In genomic region chr16:28746618-28747350, GRCh38 we compare ENCODE assay signal across 9 cellular contexts. TPM values are rescaled to one million over a fixed set of nuclear protein-coding genes. Genes with fewer than 3 reads are reported as not detected.
A peak's percentile ranks its signal among the peaks of the same experiment; 100 is the strongest.
DNase-seq lines count a peak whose midpoint lies in the region; ATAC-seq and TF ChIP-seq lines count a peak whose summit lies in the region.
"Not testable (repeated sequence)": the region's sequence is repeated elsewhere in the genome, so short reads cannot be mapped to it uniquely, and the experiment has no call there.
"Had no signal": no experiment of that assay in that cellular context is flagged by ENCODE, and none has a peak within 500 bp of the region (broad histone marks: within the 10 kb centered on the region; RNA-seq: fewer than 3 reads in every experiment).

No MANE protein-coding gene starts in this region.

- H3K36me3 ChIP-seq in Peyer's patch, esophagus muscularis mucosa, upper lobe of right lung: not testable (repeated sequence)

- H3K4me1 ChIP-seq in Peyer's patch, esophagus muscularis mucosa, upper lobe of right lung: not testable (repeated sequence)

- H3K36me3 Mint-ChIP-seq in activated CD4-positive, alpha-beta T cell treated with anti-CD3 and anti-CD28 coated beads, Interleukin-2, amount 10 ng/mL, durations not matched to agents 24 days and 14 days (ENCODE audit: low read depth) = not testable (repeated sequence)

- H3K9me3 ChIP-seq in Peyer's patch, esophagus muscularis mucosa, upper lobe of right lung: not testable (repeated sequence)

- TF ChIP-seq POLR2A in Peyer's patch (IDR thresholded peaks at IDR 0.05); esophagus muscularis mucosa (IDR thresholded peaks at IDR 0.05; ENCODE audit: low read depth): not testable (repeated sequence)

- H3K4me3 ChIP-seq in GM12865 (ENCODE audit: low read depth, low read length); Peyer's patch; esophagus muscularis mucosa; upper lobe of right lung: not testable (repeated sequence)

- 26% methylated on average over 11 of the region's 62 CpGs for WGBS in esophagus muscularis mucosa

- not testable (repeated sequence) for H3K4me3 Mint-ChIP-seq in activated CD4-positive, alpha-beta T cell treated with anti-CD3 and anti-CD28 coated beads, Interleukin-2, amount 10 ng/mL, durations not matched to agents 24 days and 14 days

- not testable (repeated sequence) for H3K27ac ChIP-seq in Peyer's patch; esophagus muscularis mucosa (replicated peaks in 1 of 4); upper lobe of right lung

- H3K4me1 Mint-ChIP-seq in activated CD4-positive, alpha-beta T cell treated with anti-CD3 and anti-CD28 coated beads, Interleukin-2, amount 10 ng/mL, durations not matched to agents 24 days and 14 days = not testable (repeated sequence)

- not testable (repeated sequence) for TF ChIP-seq EP300 in esophagus muscularis mucosa (IDR thresholded peaks at IDR 0.05)

- DNase-seq in GM12865 (ENCODE audit: low read depth) = peak; percentile 0
- peak in 2 of 3 donors; percentile 8 to 34 for DNase-seq in Peyer's patch
- DNase-seq in activated CD4-positive, alpha-beta T cell treated with anti-CD3 and anti-CD28 coated beads, Interleukin-2, amount 10 ng/mL, durations not matched to agents 24 days and 14 days = peak; percentile 48
- peak; percentile 37 for DNase-seq in esophagus muscularis mucosa (ENCODE audit: extremely low spot score)
- peak; percentile 15 for DNase-seq in islet precursor cell
- peak; percentile 35 for DNase-seq in left lobe of liver (ENCODE audit: low spot score)
- DNase-seq in retina = peak; percentile 1
- peak; percentile 12 for DNase-seq in upper lobe of right lung

- ATAC-seq in left lobe of liver = peak; percentile 51
- ATAC-seq in upper lobe of right lung = not testable (repeated sequence)

- H3K27ac Mint-ChIP-seq in activated CD4-positive, alpha-beta T cell treated with anti-CD3 and anti-CD28 coated beads, Interleukin-2, amount 10 ng/mL, durations not matched to agents 24 days and 14 days = not testable (repeated sequence)

- TF ChIP-seq CTCF in GM12865 (IDR thresholded peaks at IDR 0.05; ENCODE audit: insufficient read depth, low read depth, low read length, missing control alignments); Peyer's patch (IDR thresholded peaks at IDR 0.05); esophagus muscularis mucosa (IDR thresholded peaks at IDR 0.05); upper lobe of right lung (IDR thresholded peaks at IDR 0.05): not testable (repeated sequence)

- H3K27me3 Mint-ChIP-seq in activated CD4-positive, alpha-beta T cell treated with anti-CD3 and anti-CD28 coated beads, Interleukin-2, amount 10 ng/mL, durations not matched to agents 24 days and 14 days = not testable (repeated sequence)

- not testable (repeated sequence) for H3K27me3 ChIP-seq in Peyer's patch, esophagus muscularis mucosa, upper lobe of right lung

- not testable (repeated sequence) for H3K9me3 Mint-ChIP-seq in activated CD4-positive, alpha-beta T cell treated with anti-CD3 and anti-CD28 coated beads, Interleukin-2, amount 10 ng/mL, durations not matched to agents 24 days and 14 days

- intact Hi-C loops in activated CD4-positive, alpha-beta T cell treated with anti-CD3 and anti-CD28 coated beads, Interleukin-2, amount 10 ng/mL, durations not matched to agents 24 days and 14 days (cut with micrococcal nuclease); esophagus muscularis mucosa (cut with DNase I); upper lobe of right lung (cut with DNase I): not testable (repeated sequence)

RNA-seq across cellular contexts. Expression of gene NPIPB9, which starts 4.8 kb away (rescaled TPM):
- total RNA-seq in Peyer's patch = 10 to 100 TPM in 1 of 4 donors, 1 to 10 TPM in 1, not detected in 2; 3.9 to 22.2 TPM
- total RNA-seq in activated CD4-positive, alpha-beta T cell treated with anti-CD3 and anti-CD28 coated beads, Interleukin-2, amount 10 ng/mL, durations not matched to agents 24 days and 14 days = 3.1 and 3.6 TPM in 2 replicates
- total RNA-seq in esophagus muscularis mucosa = 1 to 10 TPM in 2 of 4 donors, under 1 TPM in 2; 0.66 to 2.2 (median 1.3) TPM
- total RNA-seq in left lobe of liver = 2.3 TPM
- 3.5 TPM for total RNA-seq in upper lobe of right lung
- total RNA-seq: Daoy had no signal

RNA-seq across cellular contexts. Expression of gene EIF3C, which starts 35.5 kb away (rescaled TPM):
- total RNA-seq in Peyer's patch = 100 to 1,000 TPM; 157 to 700 (median 233) TPM
- 1,266 and 1,275 TPM in 2 replicates for total RNA-seq in activated CD4-positive, alpha-beta T cell treated with anti-CD3 and anti-CD28 coated beads, Interleukin-2, amount 10 ng/mL, durations not matched to agents 24 days and 14 days
- 100 to 1,000 TPM in 3 of 4 donors, 10 to 100 TPM in 1; 84.7 to 422 (median 203) TPM for total RNA-seq in esophagus muscularis mucosa
- 262 TPM for total RNA-seq in left lobe of liver
- total RNA-seq in upper lobe of right lung = 507 TPM
